In genomic region chr3:23202921-23203650, GRCh38 we compare ENCODE assay signal across 8 cellular contexts. TPM values are rescaled to one million over a fixed set of nuclear protein-coding genes. Genes with fewer than 3 reads are reported as not detected.
DNase-seq lines count a peak whose midpoint lies in the region; ATAC-seq and TF ChIP-seq lines count a peak whose summit lies in the region.

UBE2E2 (plus strand) TSS chr3:23203327.

- H3K4me1 ChIP-seq in OCI-LY1 (ENCODE audit: insufficient read depth, low read length, severe bottlenecking): peaks cover 45% of the 10 kb centered on the region

- H3K4me1 Mint-ChIP-seq in nephron: peaks cover 21% of the 10 kb centered on the region

- peak within 1 kb of the TSS; percentile 75 for H3K9ac ChIP-seq in OCI-LY1 (ENCODE audit: low read length)

- no peak within 1 kb of the TSS for H2AFZ ChIP-seq in OCI-LY1 (ENCODE audit: low read length)

- H3K9me2 ChIP-seq in OCI-LY1 (ENCODE audit: low read depth, low read length): no peaks in the 10 kb centered on the region

- H3K4me3 ChIP-seq in OCI-LY1 (ENCODE audit: low read depth, low read length, poor library complexity, severe bottlenecking) (peak within 1 kb of the TSS; percentile 93), fibroblast of villous mesenchyme (ENCODE audit: low read depth, low read length) (peak within 1 kb of the TSS; percentile 81)

- H3K4me2 ChIP-seq in OCI-LY1 (ENCODE audit: low read length): peak within 1 kb of the TSS; percentile 87

- no peaks in the 10 kb centered on the region for H3K36me3 ChIP-seq in OCI-LY1 (ENCODE audit: insufficient read depth, low read length)

- H4K20me1 ChIP-seq in OCI-LY1 (ENCODE audit: insufficient read depth, low read length): no peaks in the 10 kb centered on the region

- DNase-seq in C1 segment of cervical spinal cord (lab: John Stamatoyannopoulos, UW) (peak in 13 of 14 donors; percentile 55 to 92 (median 76)), GM19240 (ENCODE audit: insufficient read length, low spot score) (peak; percentile 65), fibroblast of villous mesenchyme (ENCODE audit: low read depth) (peak; percentile 36), substantia nigra (lab: John Stamatoyannopoulos, UW) (peak in 47 of 49 donors; percentile 25 to 92 (median 73))
- peak; percentile 13 for DNase-seq in activated gamma-delta T cell treated with anti-CD3 and anti-CD28 coated beads, Interleukin-2, amount 50 U/mL, for 16 hours (ENCODE audit: low read depth)

- peak; percentile 41 for ATAC-seq in HG03378 (IDR thresholded peaks at IDR 0.05; ENCODE audit: unreplicated experiment)

- H3K27ac ChIP-seq in OCI-LY1 (ENCODE audit: low read depth, low read length, poor library complexity, severe bottlenecking) (no peak within 1 kb of the TSS), substantia nigra (ENCODE audit: low read depth, low read length, poor library complexity, severe bottlenecking) (peak within 1 kb of the TSS; percentile 86)

- H3F3A ChIP-seq in OCI-LY1 (ENCODE audit: insufficient read depth, low read length): no peaks in the 10 kb centered on the region; the same call in 1 of the 2 replicates

- H3K4me3 Mint-ChIP-seq in nephron: peak within 1 kb of the TSS; percentile 95 to 98 (median 97)

- H3K27ac Mint-ChIP-seq in nephron: peak within 1 kb of the TSS; percentile 69 to 84 (median 78)

- H3K36me3 Mint-ChIP-seq in nephron (ENCODE audit: low read depth): no peaks in the 10 kb centered on the region

- H3K27me3 ChIP-seq in OCI-LY1 (ENCODE audit: insufficient read depth, low read length): peaks cover 4% of the 10 kb centered on the region; the same call in 1 of the 2 replicates

- peaks cover 40% of the 10 kb centered on the region for H3K79me2 ChIP-seq in OCI-LY1 (ENCODE audit: insufficient read depth, low read length)

- H3K27me3 Mint-ChIP-seq in nephron (ENCODE audit: low read depth): peaks cover 8% of the 10 kb centered on the region

- TF ChIP-seq CTCF in OCI-LY1 (IDR thresholded peaks at IDR 0.05; ENCODE audit: low read length) (no peak), fibroblast of villous mesenchyme (IDR thresholded peaks at IDR 0.05; ENCODE audit: insufficient read depth, low read depth, low read length) (no peak), nephron (IDR thresholded peaks at IDR 0.05; ENCODE audit: unreplicated experiment in 3 of 3) (no peak)

- H3K9me3 Mint-ChIP-seq in nephron: no peaks in the 10 kb centered on the region

- H3K9me3 ChIP-seq in OCI-LY1 (ENCODE audit: low read length): no peaks in the 10 kb centered on the region

RNA-seq across cellular contexts. Expression of gene UBE2E2, which starts in this region (rescaled TPM):
- 30.3 and 41.5 TPM in 2 replicates for total RNA-seq in fibroblast of villous mesenchyme

Comparison
In these comparisons a context has a peak if more than half of its experiments do, and no peak if none do; other contexts are left out.
1. DNase-seq: peak in every context shown above with its lines; median percentile 76 in C1 segment of cervical spinal cord; 73 in substantia nigra; 65 in GM19240; 36 in fibroblast of villous mesenchyme; 13 in activated gamma-delta T cell treated with anti-CD3 and anti-CD28 coated beads, Interleukin-2, amount 50 U/mL, for 16 hours.